26 cellular contexts compared by ENCODE assay signal in genomic region chr5:167255931-167256330, GRCh38.
"Had no signal": no experiment of that assay in that cellular context is flagged by ENCODE, and none has a peak within 500 bp of the region (broad histone marks: within the 10 kb centered on the region; RNA-seq: fewer than 3 reads in every experiment).

No MANE protein-coding gene starts in this region.

- H3K27me3 ChIP-seq: SJSA1 had no signal

- ATAC-seq: activated CD4-positive, alpha-beta T cell treated with anti-CD3 and anti-CD28 coated beads for 36 hours; activated CD8-positive, alpha-beta T cell treated with anti-CD3 and anti-CD28 coated beads for 36 hours; activated T-cell treated with anti-CD3 and anti-CD28 coated beads, Interleukin-2, amount 50 U/mL, for 72 hours; K562; Panc1; T-cell had no signal

- H3K9me3 ChIP-seq: SJSA1 had no signal

- H3K27ac ChIP-seq: SJSA1, VCaP had no signal

- DNase-seq: activated CD4-positive, alpha-beta T cell treated with anti-CD3 and anti-CD28 coated beads for 36 hours; activated CD4-positive, alpha-beta T cell treated with anti-CD3 and anti-CD28 coated beads, Interleukin-2, amount 50 U/mL, for 1 hour; activated CD8-positive, alpha-beta memory T cell treated with anti-CD3 and anti-CD28 coated beads, Interleukin-2, amount 50 U/mL, for 4 hours; activated CD8-positive, alpha-beta T cell treated with anti-CD3 and anti-CD28 coated beads for 36 hours; activated gamma-delta T cell treated with Interleukin-2 at 50 U/mL for 16 hours; activated naive CD4-positive, alpha-beta T cell treated with anti-CD3 and anti-CD28 coated beads, Interleukin-2, amount 10 ng/mL, durations not matched to agents 7 days and 5 days; activated naive CD8-positive, alpha-beta T cell treated with anti-CD3 and anti-CD28 coated beads for 36 hours; activated T-cell treated with anti-CD3 and anti-CD28 coated beads, Interleukin-2, amount 50 U/mL, for 72 hours; cerebellar nuclear complex; Karpas-422; MM.1S; NCI-H1105 treated with DMSO at 0.1 percent for 48 hours; NCI-H1436 treated with DMSO at 0.1 percent for 48 hours; NCI-H187; NCI-H2081; NCI-H446; NCI-H526; NCI-H82; SHP77; T-cell; T-helper 2 cell; T1000 had no signal

- H3K4me3 ChIP-seq: K562, SJSA1 had no signal

- H3K36me3 ChIP-seq: SJSA1 had no signal

- H3K4me1 ChIP-seq: SJSA1 had no signal
